Comparison of ENCODE assay signal across 20 cellular contexts in the genomic region with DNA sequence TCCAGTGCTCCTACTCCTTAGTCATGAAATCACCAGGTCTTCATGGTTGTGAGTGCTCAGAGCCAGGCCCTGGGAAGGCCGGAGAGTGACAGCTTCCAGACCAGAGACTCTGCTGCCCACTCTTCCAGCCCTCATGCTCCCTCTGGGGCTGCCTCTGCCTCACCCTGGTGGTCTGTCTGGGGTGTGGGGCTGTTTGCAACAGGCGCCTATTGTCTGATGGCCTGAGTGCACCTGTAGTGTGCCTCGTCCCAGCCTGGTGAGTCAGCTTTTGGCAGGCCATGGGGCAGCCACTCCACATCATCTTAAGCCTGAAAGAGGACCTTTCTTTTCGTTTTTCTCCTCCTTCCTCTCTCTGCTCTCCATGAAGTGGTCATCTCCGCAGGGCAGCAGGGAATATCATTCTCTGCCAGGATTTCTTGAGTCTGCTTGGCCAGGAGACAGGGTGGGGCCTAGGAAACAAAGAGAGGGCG.
DNase-seq lines count a peak whose midpoint lies in the region; ATAC-seq and TF ChIP-seq lines count a peak whose summit lies in the region.
"Had no signal": no experiment of that assay in that cellular context is flagged by ENCODE, and none has a peak within 500 bp of the region (broad histone marks: within the 10 kb centered on the region; RNA-seq: fewer than 3 reads in every experiment).

No MANE protein-coding gene starts in this region.

- H3K79me2 ChIP-seq in PC-3 (ENCODE audit: low read length): no peaks in the 10 kb centered on the region

- H3K27ac ChIP-seq in PC-3 (ENCODE audit: low read length): no peak overlapping the region
- H3K27ac ChIP-seq: 22Rv1; BLaER1 treated with 17β-estradiol and CSF1 and Interleukin-3, amounts not matched to agents 10 nM and 100 nM; spleen; VCaP had no signal

- no peak overlapping the region for H2AFZ ChIP-seq in PC-3 (ENCODE audit: low read length)

- H3K9me2 ChIP-seq in PC-3 (replicated peaks; ENCODE audit: low read length): no peaks in the 10 kb centered on the region

- CTCF ChIA-PET in PC-3 (lab: Charles Lee): interaction anchor here (1.0 kb wide), 1 partner anchor 10 kb away, joined by 3 read pairs; no protein-coding TSS in a partner anchor

- no peak overlapping the region for H3K9ac ChIP-seq in PC-3 (ENCODE audit: low read length)
- H3K9ac ChIP-seq: BLaER1 treated with 17β-estradiol and CSF1 and Interleukin-3, amounts not matched to agents 10 nM and 100 nM had no signal

- POLR2A ChIA-PET in PC-3 (lab: Charles Lee; ENCODE audit: unreplicated experiment): no interaction called here

- H3K36me3 ChIP-seq in PC-3 (ENCODE audit: low read depth, low read length): no peaks in the 10 kb centered on the region
- H3K36me3 ChIP-seq: BLaER1 treated with 17β-estradiol and CSF1 and Interleukin-3, amounts not matched to agents 10 nM and 100 nM; spleen had no signal

- ATAC-seq in PC-3 (peak; percentile 68), HG02840 (IDR thresholded peaks at IDR 0.05; ENCODE audit: low FRiP score, unreplicated experiment) (no peak)
- ATAC-seq: activated CD8-positive, alpha-beta T cell treated with anti-CD3 and anti-CD28 coated beads, Interleukin-2, amount 10 ng/mL, durations not matched to agents 7 days and 5 days; natural killer cell; T-cell had no signal

- no TSS peak for BruUV-seq in PC-3 (replicated peaks; lab: Mats Ljungman, UMichigan)

- H3F3A ChIP-seq in PC-3 (ENCODE audit: low read length, unreplicated experiment): no peaks in the 10 kb centered on the region

- no peak overlapping the region for H3K4me3 ChIP-seq in PC-3 (ENCODE audit: low read length)
- H3K4me3 ChIP-seq: BLaER1 treated with 17β-estradiol and CSF1 and Interleukin-3, amounts not matched to agents 10 nM and 100 nM; spleen had no signal

- no peak for TF ChIP-seq CTCF in PC-3 (conservative IDR thresholded peaks at IDR 0.05; ENCODE audit: low read depth, low read length)

- no peaks in the 10 kb centered on the region for H3K9me3 ChIP-seq in PC-3 (ENCODE audit: low read length)

- H3K4me1 ChIP-seq in PC-3 (ENCODE audit: insufficient read depth, low read length): no peaks in the 10 kb centered on the region; the same call in 1 of the 2 replicates
- H3K4me1 ChIP-seq: spleen had no signal

- intact Hi-C loops in PC-3 (cut with micrococcal nuclease): no loop called here

- no peaks in the 10 kb centered on the region for H3K27me3 ChIP-seq in PC-3 (ENCODE audit: low read length)
- H3K27me3 ChIP-seq: BLaER1 treated with 17β-estradiol and CSF1 and Interleukin-3, amounts not matched to agents 10 nM and 100 nM; spleen had no signal

- DNase-seq in DMS53 (lab: John Stamatoyannopoulos, UW) (peak; percentile 17), DMS53 treated with DMSO at 0.1 percent for 48 hours (lab: John Stamatoyannopoulos, UW; ENCODE audit: unreplicated experiment) (no peak), PC-3 (peak; percentile 37), islet precursor cell (peak; percentile 92)
- DNase-seq in stimulated activated CD8-positive, alpha-beta memory T cell treated with anti-CD3 and anti-CD28 coated beads, Interleukin-4, amount 100 ng/mL, for 48 hours: peak; percentile 11
- DNase-seq in activated CD4-positive, alpha-beta T cell treated with anti-CD3 and anti-CD28 coated beads for 48 hours: no peak
- DNase-seq in activated T-cell treated with anti-CD3 and anti-CD28 coated beads, Interleukin-2, amount 50 U/mL, for 1 hour: no peak
- DNase-seq: activated CD8-positive, alpha-beta T cell treated with anti-CD3 and anti-CD28 coated beads, Interleukin-2, amount 10 ng/mL, durations not matched to agents 7 days and 5 days; erythroblast; glutamatergic neuron; MM.1S; natural killer cell; NCI-H187; NCI-H510A had no signal

- no peaks in the 10 kb centered on the region for H4K20me1 ChIP-seq in PC-3 (ENCODE audit: low read length)
- H4K20me1 ChIP-seq: BLaER1 treated with 17β-estradiol and CSF1 and Interleukin-3, amounts not matched to agents 10 nM and 100 nM had no signal

- no peak overlapping the region for H3K4me2 ChIP-seq in PC-3 (ENCODE audit: low read length)
- H3K4me2 ChIP-seq: BLaER1 treated with 17β-estradiol and CSF1 and Interleukin-3, amounts not matched to agents 10 nM and 100 nM had no signal

Comparison
In these comparisons a context has a peak if more than half of its experiments do, and no peak if none do; other contexts are left out.
1. DNase-seq: peak in DMS53 (single experiment), PC-3 (single experiment), islet precursor cell (single experiment) and stimulated activated CD8-positive, alpha-beta memory T cell treated with anti-CD3 and anti-CD28 coated beads, Interleukin-4, amount 100 ng/mL, for 48 hours (single experiment); none in DMS53 treated with DMSO at 0.1 percent for 48 hours (single experiment), activated CD4-positive, alpha-beta T cell treated with anti-CD3 and anti-CD28 coated beads for 48 hours (single experiment) and activated T-cell treated with anti-CD3 and anti-CD28 coated beads, Interleukin-2, amount 50 U/mL, for 1 hour (single experiment).